8 cellular contexts compared by ENCODE assay signal in the genomic region with DNA sequence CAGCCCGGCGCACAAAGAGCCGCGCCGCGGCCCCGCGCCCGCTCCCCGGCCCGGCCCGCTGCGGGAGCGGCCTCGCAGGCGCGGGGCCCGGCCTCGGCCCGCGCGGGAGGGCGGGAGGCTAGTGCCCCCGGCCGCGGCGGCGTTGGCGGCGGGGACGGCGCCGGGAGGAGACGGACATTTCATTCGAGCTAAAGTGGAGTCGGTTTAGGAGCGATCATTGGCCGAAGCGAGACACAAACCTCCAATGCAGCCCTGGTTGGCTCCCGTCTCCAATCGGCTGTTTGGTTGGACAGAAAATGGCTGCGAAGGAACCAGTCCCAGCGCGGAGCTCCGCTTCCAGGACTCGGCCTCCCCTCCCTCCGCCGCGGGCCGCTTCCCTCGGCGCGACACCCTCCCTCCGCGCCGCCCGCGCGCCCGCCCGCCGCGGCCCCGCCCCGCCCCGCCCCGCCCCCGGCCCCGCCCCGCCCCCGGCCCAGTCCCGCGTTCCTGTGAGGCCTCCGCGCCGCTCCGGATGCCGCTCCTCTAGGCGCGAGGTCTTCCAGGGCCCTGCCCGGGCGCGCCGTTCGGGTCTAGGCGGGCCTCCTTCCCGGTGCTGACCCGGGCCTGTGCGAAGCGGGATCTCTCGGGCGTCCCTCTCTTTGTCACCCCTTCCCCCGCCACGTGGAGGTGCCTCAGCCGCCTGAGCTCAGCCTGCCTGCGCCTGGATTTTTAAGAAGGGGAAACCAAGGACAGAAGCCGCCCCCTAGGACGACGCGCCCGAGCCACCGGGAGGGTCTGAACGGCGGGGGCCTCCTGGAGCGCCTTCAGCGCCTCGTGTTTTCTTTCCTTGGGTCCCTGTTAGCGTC. TPM values are rescaled to one million over a fixed set of nuclear protein-coding genes. Genes with fewer than 3 reads are reported as not detected.
DNase-seq lines count a peak whose midpoint lies in the region; ATAC-seq and TF ChIP-seq lines count a peak whose summit lies in the region.

A gene (minus strand): TSS at position 309 of the 845 bp plus-strand sequence. CDS start 2,757 bp downstream, outside the sequence.

- no peaks in the 10 kb centered on the region for H3K36me3 ChIP-seq in right atrium auricular region
- no peaks in the 10 kb centered on the region for H3K36me3 ChIP-seq in uterus

- no peak for TF ChIP-seq CTCF in right atrium auricular region (IDR thresholded peaks at IDR 0.05)
- TF ChIP-seq CTCF in uterus (IDR thresholded peaks at IDR 0.05), result no peak

- TF ChIP-seq POLR2A in GM15510 (IDR thresholded peaks at IDR 0.05; ENCODE audit: borderline replicate concordance, extremely low read depth, insufficient read length), result peak; percentile 86
- peak; percentile 82 to 83 for TF ChIP-seq POLR2A in uterus (IDR thresholded peaks at IDR 0.05)

- intact Hi-C loops in uterus (cut with DNase I; ENCODE audit: low total_unique reads), result no loop called here

- H3K27ac ChIP-seq in angular gyrus (ENCODE audit: low read depth, low read length) (peak within 1 kb of the TSS; percentile 88), right atrium auricular region (peak within 1 kb of the TSS; percentile 84 to 87), uterus (peak within 1 kb of the TSS; percentile 89 to 97)

- H3K27me3 ChIP-seq in right atrium auricular region, result no peaks in the 10 kb centered on the region
- H3K27me3 ChIP-seq in uterus, result no peaks in the 10 kb centered on the region

- H3K4me1 ChIP-seq in right atrium auricular region (peaks cover 0 to 48% of the 10 kb centered on the region in 2 donors), uterus (peaks cover 0 to 7% of the 10 kb centered on the region in 2 donors)

- H3K4me3 ChIP-seq in right atrium auricular region (peak within 1 kb of the TSS; percentile 81 to 83), uterus (peak within 1 kb of the TSS; percentile 66 to 78)

- DNase-seq in NCI-H1694 treated with DMSO at 0.1 percent for 48 hours (lab: John Stamatoyannopoulos, UW) (peak; percentile 90), T-helper 17 cell (peak; percentile 84 to 91 (median 89)), right atrium auricular region (ENCODE audit: low spot score) (peak; percentile 98), pulmonary artery endothelial cell (ENCODE audit: low read depth, low spot score) (peak; percentile 94), uterus (peak; percentile 94 to 97)

- ATAC-seq in HG02885 (IDR thresholded peaks at IDR 0.05; ENCODE audit: poor library complexity, unreplicated experiment) (peak; percentile 92), T-helper 17 cell (peak; percentile 97)

- peaks cover 8% of the 10 kb centered on the region for H3K27me3 Mint-ChIP-seq in T-helper 17 cell

- H3K36me3 Mint-ChIP-seq in T-helper 17 cell (ENCODE audit: low read depth), result peaks cover 2% of the 10 kb centered on the region

- no peaks in the 10 kb centered on the region for H3K9me3 ChIP-seq in T-helper 17 cell (ENCODE audit: control insufficient read depth, low read length, poor library complexity, severe bottlenecking)
- no peaks in the 10 kb centered on the region for H3K9me3 ChIP-seq in right atrium auricular region
- no peaks in the 10 kb centered on the region for H3K9me3 ChIP-seq in uterus

- H3K4me1 Mint-ChIP-seq in T-helper 17 cell, result peaks cover 7% of the 10 kb centered on the region

- peak within 1 kb of the TSS; percentile 67 for H3K27ac Mint-ChIP-seq in T-helper 17 cell

- H3K4me3 Mint-ChIP-seq in T-helper 17 cell, result peak within 1 kb of the TSS; percentile 89

RNA-seq across cellular contexts. Expression of the gene that starts here (rescaled TPM):
- total RNA-seq in T-helper 17 cell, result 10 to 100 TPM; 11.7 to 13.7 TPM
- total RNA-seq in right atrium auricular region, result 10 to 100 TPM; 24.0 to 29.0 TPM
- 17.6 and 24.7 TPM in 2 replicates for total RNA-seq in pulmonary artery endothelial cell
- total RNA-seq in uterus, result 10 to 100 TPM; 40.9 to 63.0 (median 44.9) TPM

Comparison
In these comparisons a context has a peak if more than half of its experiments do, and no peak if none do; other contexts are left out.
1. Peak in every context shown above with its lines: DNase-seq, ATAC-seq, H3K4me3 ChIP-seq and H3K27ac ChIP-seq.